ENCODE assay signal across 14 cellular contexts in genomic region chr19:54573330-54573872, GRCh38. TPM values are rescaled to one million over a fixed set of nuclear protein-coding genes. Genes with fewer than 3 reads are reported as not detected.
DNase-seq lines count a peak whose midpoint lies in the region; ATAC-seq and TF ChIP-seq lines count a peak whose summit lies in the region.
"Had no signal": no experiment of that assay in that cellular context is flagged by ENCODE, and none has a peak within 500 bp of the region (broad histone marks: within the 10 kb centered on the region; RNA-seq: fewer than 3 reads in every experiment).

LILRA2 (plus strand) TSS chr19:54573790; CDS start chr19:54573879, 89 bp downstream.

- H3K36me3 ChIP-seq in neutrophil, result peaks cover 43% of the 10 kb centered on the region
- H3K36me3 ChIP-seq: SJCRH30 had no signal

- intact Hi-C loops in activated T-helper 2 cell treated with anti-CD3 and anti-CD28 coated beads, Interferon-gamma antibody, Interleukin-2, Interleukin-4, amounts not matched to agents 10 μg/mL and 5 μg/mL and 100 μg/mL, durations not matched to agents 14 hours and 24 hours and 36 hours (cut with micrococcal nuclease), result loop anchor here (5.0 kb wide), 1 partner anchor 186 kb away; no protein-coding TSS in a partner anchor

- peaks cover 62 to 63% of the 10 kb centered on the region in 2 experiments for H3K4me1 ChIP-seq in neutrophil (ENCODE audit: control insufficient read depth in 1 of 2, insufficient read depth in 1 of 2, low read depth in 1 of 2, low read length in 1 of 2)
- H3K4me1 ChIP-seq: Caco-2, SJCRH30 had no signal

- H3K27ac Mint-ChIP-seq in activated T-helper 2 cell treated with anti-CD3 and anti-CD28 coated beads, Interferon-gamma antibody, Interleukin-2, Interleukin-4, amounts not matched to agents 10 μg/mL and 5 μg/mL and 100 μg/mL, durations not matched to agents 14 hours and 24 hours and 36 hours, result no peak within 1 kb of the TSS

- H3K27ac ChIP-seq in caudate nucleus (ENCODE audit: low read depth, low read length), result peak within 1 kb of the TSS; percentile 44
- peak within 1 kb of the TSS; percentile 99 for H3K27ac ChIP-seq in neutrophil
- H3K27ac ChIP-seq: SJCRH30 had no signal

- H3K27me3 Mint-ChIP-seq in activated T-helper 2 cell treated with anti-CD3 and anti-CD28 coated beads, Interferon-gamma antibody, Interleukin-2, Interleukin-4, amounts not matched to agents 10 μg/mL and 5 μg/mL and 100 μg/mL, durations not matched to agents 14 hours and 24 hours and 36 hours (ENCODE audit: low read depth), result peaks cover 8% of the 10 kb centered on the region

- peak; percentile 78 for DNase-seq in GM13976 (ENCODE audit: low spot score)
- DNase-seq in caudate nucleus (lab: John Stamatoyannopoulos, UW), result no peak
- no peak for DNase-seq in D341Med (ENCODE audit: low spot score)
- no peak for DNase-seq in cerebellum (ENCODE audit: low spot score)
- no peak for DNase-seq in activated T-helper 2 cell treated with anti-CD3 and anti-CD28 coated beads, Interferon-gamma antibody, Interleukin-2, Interleukin-4, amounts not matched to agents 10 μg/mL and 5 μg/mL and 100 μg/mL, durations not matched to agents 14 hours and 24 hours and 36 hours (ENCODE audit: low spot score)
- DNase-seq: activated CD4-positive, CD25-positive, alpha-beta regulatory T cell treated with anti-CD3 and anti-CD28 coated beads, Interleukin-2, amount 50 U/mL, for 72 hours; activated naive CD4-positive, alpha-beta T cell treated with anti-CD3 and anti-CD28 coated beads, Interleukin-2, amount 50 U/mL, for 16 hours; Caco-2; effector memory CD4-positive, alpha-beta T cell; NCI-H187 treated with DMSO at 0.1 percent for 48 hours; SJCRH30 had no signal

- peaks cover 15% of the 10 kb centered on the region for H3K4me1 Mint-ChIP-seq in activated T-helper 2 cell treated with anti-CD3 and anti-CD28 coated beads, Interferon-gamma antibody, Interleukin-2, Interleukin-4, amounts not matched to agents 10 μg/mL and 5 μg/mL and 100 μg/mL, durations not matched to agents 14 hours and 24 hours and 36 hours (ENCODE audit: low read depth)

- no peaks in the 10 kb centered on the region for H3K27me3 ChIP-seq in neutrophil
- H3K27me3 ChIP-seq: SJCRH30 had no signal

- in situ Hi-C loops in GM13976 (cut with MboI; ENCODE audit: low sequenced_read_pairs, unreplicated experiment), result no loop called here

- no peaks in the 10 kb centered on the region for H3K36me3 Mint-ChIP-seq in activated T-helper 2 cell treated with anti-CD3 and anti-CD28 coated beads, Interferon-gamma antibody, Interleukin-2, Interleukin-4, amounts not matched to agents 10 μg/mL and 5 μg/mL and 100 μg/mL, durations not matched to agents 14 hours and 24 hours and 36 hours (ENCODE audit: low read depth)

- no peaks in the 10 kb centered on the region for H3K9me3 Mint-ChIP-seq in activated T-helper 2 cell treated with anti-CD3 and anti-CD28 coated beads, Interferon-gamma antibody, Interleukin-2, Interleukin-4, amounts not matched to agents 10 μg/mL and 5 μg/mL and 100 μg/mL, durations not matched to agents 14 hours and 24 hours and 36 hours

- H3K9me3 ChIP-seq in neutrophil, result no peaks in the 10 kb centered on the region
- H3K9me3 ChIP-seq: Caco-2, SJCRH30 had no signal

- ATAC-seq in HG03460 (IDR thresholded peaks at IDR 0.05; ENCODE audit: unreplicated experiment) (peak; percentile 59), HG02798 (IDR thresholded peaks at IDR 0.05; ENCODE audit: poor library complexity, unreplicated experiment) (no peak)

- H3K4me3 ChIP-seq in neutrophil (ENCODE audit: low read depth in 1 of 2, low read length in 1 of 2), result peak within 1 kb of the TSS; percentile 78 to 89
- H3K4me3 ChIP-seq: SJCRH30 had no signal

- no peak within 1 kb of the TSS for H3K4me3 Mint-ChIP-seq in activated T-helper 2 cell treated with anti-CD3 and anti-CD28 coated beads, Interferon-gamma antibody, Interleukin-2, Interleukin-4, amounts not matched to agents 10 μg/mL and 5 μg/mL and 100 μg/mL, durations not matched to agents 14 hours and 24 hours and 36 hours (ENCODE audit: low read depth)

- TF ChIP-seq CTCF in GM13976 (IDR thresholded peaks at IDR 0.05; ENCODE audit: borderline replicate concordance, control extremely low read depth, extremely low read depth, insufficient read depth, missing control alignments), result no peak
- TF ChIP-seq CTCF in neutrophil (IDR thresholded peaks at IDR 0.05), result no peak

RNA-seq across cellular contexts. Expression of gene LILRA2, which starts in this region (rescaled TPM):
- total RNA-seq in cerebellum, result 0.27 TPM
- not detected in 2 replicates for total RNA-seq in activated T-helper 2 cell treated with anti-CD3 and anti-CD28 coated beads, Interferon-gamma antibody, Interleukin-2, Interleukin-4, amounts not matched to agents 10 μg/mL and 5 μg/mL and 100 μg/mL, durations not matched to agents 14 hours and 24 hours and 36 hours
- total RNA-seq: Caco-2, SJCRH30 had no signal
